8 cellular contexts compared by ENCODE assay signal in genomic region chr22:50191041-50191740, GRCh38. TPM values are rescaled to one million over a fixed set of nuclear protein-coding genes. Genes with fewer than 3 reads are reported as not detected.
DNase-seq lines count a peak whose midpoint lies in the region; ATAC-seq and TF ChIP-seq lines count a peak whose summit lies in the region.

No MANE protein-coding gene starts in this region.

- H2AFZ ChIP-seq in ACC112 (ENCODE audit: low read length, unreplicated experiment), result no peak overlapping the region
- no peak overlapping the region for H2AFZ ChIP-seq in GM23248

- no peak for TF ChIP-seq CTCF in lung (IDR thresholded peaks at IDR 0.05; ENCODE audit: control extremely low read depth, extremely low read depth)

- 84 to 87% methylated on average over 16 of the region's 17 CpGs for WGBS in GM23248 (ENCODE audit: low coverage in 1 of 2, low lambda C conversion rate in 2 of 2, missing lambda C conversion rate in 2 of 2), 2 experiments
- WGBS in lung, 2 donors, result 22 to 46% methylated on average over 17 of the region's 17 CpGs

- H3K9me3 ChIP-seq in GM23248 (ENCODE audit: low read depth) (no peaks in the 10 kb centered on the region), lung (ENCODE audit: control insufficient read depth in 2 of 2, insufficient read depth in 1 of 2, low read length in 1 of 2) (no peaks in the 10 kb centered on the region)

- peaks cover 12% of the 10 kb centered on the region for H3K4me1 ChIP-seq in ACC112 (ENCODE audit: control insufficient read depth, insufficient read depth, low read length, unreplicated experiment)
- H3K4me1 ChIP-seq in GM23248 (ENCODE audit: insufficient read depth), result 0 out of 2 replicates have a peak, but pooled peaks cover 5% of the 10 kb centered on the region
- H3K4me1 ChIP-seq in lung (ENCODE audit: control insufficient read depth in 2 of 2, insufficient read depth in 2 of 2, low read length in 2 of 2), result peaks cover 10 to 24% of the 10 kb centered on the region in 2 donors

- H3K4me2 ChIP-seq in GM23248 (ENCODE audit: unreplicated experiment), result peak overlapping the region; percentile 58

- H3K27ac ChIP-seq in ACC112 (ENCODE audit: low read depth, low read length) (no peak overlapping the region), GM23248 (peak overlapping the region; percentile 29; the same call in 1 of the 2 replicates), angular gyrus (ENCODE audit: low read depth, low read length) (peak overlapping the region; percentile 8), lung (ENCODE audit: low read depth in 1 of 2, low read length in 1 of 2) (peak overlapping the region; percentile 43 to 95)

- peak overlapping the region; percentile 50 for H3K4me3 ChIP-seq in ACC112 (ENCODE audit: low read depth, low read length)
- peak overlapping the region; percentile 60; the same call in 1 of the 2 replicates for H3K4me3 ChIP-seq in GM23248
- H3K4me3 ChIP-seq in lung, result peak overlapping the region; percentile 36

- H3K27me3 ChIP-seq in ACC112 (ENCODE audit: insufficient read depth, low read length) (no peaks in the 10 kb centered on the region), GM23248 (replicated peaks; ENCODE audit: insufficient read depth) (no peaks in the 10 kb centered on the region), lung (ENCODE audit: control insufficient read depth, insufficient read depth) (no peaks in the 10 kb centered on the region)

- H3F3A ChIP-seq in GM23248 (ENCODE audit: insufficient read depth), result no peaks in the 10 kb centered on the region

- H3K79me2 ChIP-seq in ACC112 (ENCODE audit: control insufficient read depth, insufficient read depth, low read length, unreplicated experiment) (peaks cover 15% of the 10 kb centered on the region), GM23248 (ENCODE audit: insufficient read depth) (peaks cover 69% of the 10 kb centered on the region)

- DNase-seq in GM23248 (no peak), T-helper 1 cell (peak; percentile 64 to 94 (median 77)), lung (ENCODE audit: low spot score) (peak; percentile 50), OCI-M2 (lab: John Stamatoyannopoulos, UW; ENCODE audit: unreplicated experiment) (no peak)
- peak; percentile 49 for DNase-seq in stimulated activated CD8-positive, alpha-beta memory T cell treated with anti-CD3 and anti-CD28 coated beads, Interleukin-7, amount 100 ng/mL, for 24 hours (ENCODE audit: low read depth)

- peak overlapping the region; percentile 71 for H3K9ac ChIP-seq in GM23248

- ATAC-seq in lung (ENCODE audit: insufficient read depth, low FRiP score) (no peak), GM21723 (IDR thresholded peaks at IDR 0.05; ENCODE audit: unreplicated experiment) (no peak)

- in situ Hi-C loops in GM23248 (cut with MboI), result no loop called here

- H3K36me3 ChIP-seq in ACC112 (ENCODE audit: insufficient read depth, low read length), result no peaks in the 10 kb centered on the region
- no peaks in the 10 kb centered on the region for H3K36me3 ChIP-seq in GM23248 (ENCODE audit: low read depth)
- peaks cover 0 to 25% of the 10 kb centered on the region in 2 donors for H3K36me3 ChIP-seq in lung (ENCODE audit: control insufficient read depth in 2 of 2, insufficient read depth in 2 of 2, low read length in 2 of 2)

- H3K9me2 ChIP-seq in GM23248 (ENCODE audit: insufficient read depth), result no peaks in the 10 kb centered on the region

- no peaks in the 10 kb centered on the region for H4K20me1 ChIP-seq in GM23248 (ENCODE audit: insufficient read depth)

RNA-seq across cellular contexts. Expression of gene TRABD, which starts 5.5 kb away (rescaled TPM):
- 19.5 and 33.5 TPM in 2 replicates for total RNA-seq in GM23248 (2014; rRNA removed; shearing (Covaris generic))
- polyA plus RNA-seq in GM23248 (2016; fragmentation: Nextera tagmentation; extraction: Ambion mirVana) (20.7 and 22.6 TPM in 2 replicates), lung (10 to 100 TPM; 54.1 to 72.7 TPM)
- total RNA-seq in lung, result 10 to 100 TPM; 16.2 to 70.3 TPM

RNA-seq across cellular contexts. Expression of gene SELENOO, which starts 9.6 kb away (rescaled TPM):
- total RNA-seq in GM23248 (2014; rRNA removed; shearing (Covaris generic)), result 24.3 and 29.1 TPM in 2 replicates
- polyA plus RNA-seq in GM23248 (2016; fragmentation: Nextera tagmentation; extraction: Ambion mirVana) (5.0 and 9.6 TPM in 2 replicates), lung (10 to 100 TPM; 21.3 to 26.9 TPM)
- total RNA-seq in lung, result 10 to 100 TPM; 15.6 to 30.3 TPM

RNA-seq across cellular contexts. Expression of gene PANX2, which starts 20.7 kb away (rescaled TPM):
- total RNA-seq in GM23248 (2014; rRNA removed; shearing (Covaris generic)), result under 0.01 TPM in 1 of 2 replicates, not detected in the other
- polyA plus RNA-seq in GM23248 (2016; fragmentation: Nextera tagmentation; extraction: Ambion mirVana) (0.18 and 0.20 TPM in 2 replicates), lung (1 to 10 TPM; 2.3 to 3.0 TPM)
- total RNA-seq in lung, result 1 to 10 TPM in 1 of 2 donors, under 1 TPM in 1; 1.00 to 3.9 TPM

RNA-seq across cellular contexts. Expression of gene TUBGCP6, which starts 53.6 kb away (rescaled TPM):
- 32.0 and 33.8 TPM in 2 replicates for total RNA-seq in GM23248 (2014; rRNA removed; shearing (Covaris generic))
- 13.2 and 16.6 TPM in 2 replicates for polyA plus RNA-seq in GM23248 (2016; fragmentation: Nextera tagmentation; extraction: Ambion mirVana)
- total RNA-seq in lung, result 10 to 100 TPM; 51.7 to 57.8 TPM
- 10 to 100 TPM; 26.5 to 41.1 TPM for polyA plus RNA-seq in lung

RNA-seq across cellular contexts. Expression of gene HDAC10, which starts 59.9 kb away (rescaled TPM):
- 16.8 and 19.2 TPM in 2 replicates for total RNA-seq in GM23248 (2014; rRNA removed; shearing (Covaris generic))
- polyA plus RNA-seq in GM23248 (2016; fragmentation: Nextera tagmentation; extraction: Ambion mirVana) (4.3 and 6.6 TPM in 2 replicates), lung (10 to 100 TPM; 32.2 to 38.3 TPM)
- total RNA-seq in lung, result 10 to 100 TPM; 34.2 to 53.7 TPM

Comparison
In these comparisons a context has a peak if more than half of its experiments do, and no peak if none do; other contexts are left out.
1. DNase-seq: peak in T-helper 1 cell (5 of 5), lung (single experiment) and stimulated activated CD8-positive, alpha-beta memory T cell treated with anti-CD3 and anti-CD28 coated beads, Interleukin-7, amount 100 ng/mL, for 24 hours (single experiment); none in GM23248 (single experiment) and OCI-M2 (single experiment).
2. Peak in every context shown above with its lines, with median percentiles within 50 percentile points of each other: H3K4me3 ChIP-seq.